Comparison of ENCODE assay signal across 8 cellular contexts in the genomic region with DNA sequence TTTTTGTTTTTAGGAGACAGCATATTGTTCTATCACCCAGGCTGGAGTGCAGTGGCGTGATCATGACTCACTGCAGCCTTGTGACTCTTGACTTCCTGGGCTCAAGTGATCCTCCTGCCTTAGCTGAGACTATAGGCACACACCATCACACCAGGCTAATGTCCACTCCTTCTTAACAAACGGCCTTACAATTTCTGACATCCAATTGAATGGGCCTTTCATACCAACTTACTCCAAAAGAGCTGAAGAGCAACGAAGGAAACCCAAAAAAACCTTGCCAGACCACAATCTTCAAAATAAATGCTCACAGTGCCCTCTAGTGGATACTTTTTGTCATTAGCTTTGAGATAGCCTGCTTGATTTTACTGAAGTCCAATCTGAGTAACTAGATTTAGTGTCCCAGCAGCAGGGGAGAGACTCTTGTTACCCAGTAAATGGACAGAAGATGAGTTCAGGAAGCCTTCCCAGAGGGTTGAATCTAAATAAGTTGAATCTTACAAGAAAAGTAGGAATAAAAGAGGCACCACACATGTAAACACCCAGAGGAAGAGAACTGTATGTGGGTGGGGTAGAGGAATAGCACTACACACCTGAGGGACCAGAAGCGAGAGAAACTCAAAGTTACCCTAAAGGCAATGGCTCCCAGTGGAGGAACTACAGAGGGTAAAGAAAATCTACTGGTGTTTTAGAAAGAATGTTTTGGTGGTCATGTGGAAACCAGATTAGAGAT. TPM values are rescaled to one million over a fixed set of nuclear protein-coding genes. Genes with fewer than 3 reads are reported as not detected.
DNase-seq lines count a peak whose midpoint lies in the region; ATAC-seq and TF ChIP-seq lines count a peak whose summit lies in the region.

No MANE protein-coding gene starts in this region.

- H3K4me2 ChIP-seq in SK-N-SH: no peak overlapping the region

- no peak overlapping the region for H2AFZ ChIP-seq in SK-N-SH (ENCODE audit: low read depth)

- ATAC-seq in HG02678 (IDR thresholded peaks at IDR 0.05; ENCODE audit: unreplicated experiment) (peak; percentile 70), left lobe of liver (peak; percentile 90)

- CTCF ChIA-PET in SK-N-SH (lab: Yijun Ruan, JAX): interaction anchor here (0.6 to 7.6 kb wide), 52 partner anchors 8 to 1366 kb away, joined by 3 to 99 read pairs (median 4); partner anchors contain the start of genes FBXL7 and MARCHF11

- TF ChIP-seq CTCF in AG09309 (IDR thresholded peaks at IDR 0.05; ENCODE audit: control insufficient read depth, insufficient read depth, low read depth, low read length, missing control alignments): peak; percentile 58
- TF ChIP-seq CTCF in GM12874 (IDR thresholded peaks at IDR 0.05; ENCODE audit: insufficient read depth, low read depth, low read length): peak; percentile 46
- peak; percentile 84 for TF ChIP-seq CTCF in SK-N-SH (IDR thresholded peaks at IDR 0.05)
- peak; percentile 52 to 54 for TF ChIP-seq CTCF in suprapubic skin (IDR thresholded peaks at IDR 0.05)

- H3K4me1 ChIP-seq in SK-N-SH (ENCODE audit: control insufficient read depth in 1 of 2, insufficient read depth in 2 of 2, low read depth in 1 of 2, low read length in 1 of 2): peaks cover 0 to 6% of the 10 kb centered on the region in 2 experiments; a peak in 2 of 4 replicates
- H3K4me1 ChIP-seq in suprapubic skin: peaks cover 25% of the 10 kb centered on the region

- H3K27ac ChIP-seq in SK-N-SH (ENCODE audit: low read depth in 2 of 2, low read length in 1 of 2): peak overlapping the region in 1 of 2 experiments; percentile 37; a peak in 3 of 4 replicates
- peak overlapping the region; percentile 16 for H3K27ac ChIP-seq in suprapubic skin

- TF ChIP-seq EP300 in SK-N-SH (IDR thresholded peaks at IDR 0.05; ENCODE audit: borderline replicate concordance in 1 of 2, low read depth in 1 of 2, low read length in 1 of 2) (no peak), suprapubic skin (IDR thresholded peaks at IDR 0.05) (no peak)

- peaks cover 38% of the 10 kb centered on the region for H4K20me1 ChIP-seq in SK-N-SH (ENCODE audit: insufficient read depth)

- POLR2A ChIA-PET in SK-N-SH (lab: Yijun Ruan, JAX): interaction anchor here (1.1 kb wide), 1 partner anchor 287 kb away, joined by 3 read pairs; no protein-coding TSS in a partner anchor

- H3K9me3 ChIP-seq in SK-N-SH (no peaks in the 10 kb centered on the region), suprapubic skin (no peaks in the 10 kb centered on the region)

- H3K27me3 ChIP-seq in SK-N-SH (ENCODE audit: insufficient read depth) (no peaks in the 10 kb centered on the region), suprapubic skin (no peaks in the 10 kb centered on the region)

- no peak for TF ChIP-seq POLR2A in suprapubic skin (IDR thresholded peaks at IDR 0.05)

- WGBS in SK-N-SH (ENCODE audit: low lambda C conversion rate): 45% methylated on average over 4 of the region's 4 CpGs
- WGBS in suprapubic skin: 36% methylated on average over 4 of the region's 4 CpGs

- H3K9ac ChIP-seq in SK-N-SH: no peak overlapping the region

- H3F3A ChIP-seq in SK-N-SH (replicated peaks; ENCODE audit: insufficient read depth): peaks cover 11% of the 10 kb centered on the region

- H3K4me3 ChIP-seq in AG09309 (ENCODE audit: control insufficient read depth, low read depth, low read length) (no peak overlapping the region), SK-N-SH (ENCODE audit: low read depth in 2 of 2, low read length in 1 of 2) (no peak overlapping the region), suprapubic skin (no peak overlapping the region)

- H3K79me2 ChIP-seq in SK-N-SH (ENCODE audit: insufficient read depth): peaks cover 48% of the 10 kb centered on the region; the same call in 1 of the 2 replicates

- H3K9me2 ChIP-seq in SK-N-SH: no peaks in the 10 kb centered on the region

- TF ChIP-seq RAD21 in SK-N-SH (IDR thresholded peaks at IDR 0.05; ENCODE audit: low read length): peak; percentile 83

- DNase-seq in AG09309 (ENCODE audit: low read depth) (peak; percentile 34), NCI-H1092 (lab: John Stamatoyannopoulos, UW) (peak; percentile 22), SK-N-SH (peak; percentile 43), cerebellar cortex (ENCODE audit: low spot score) (peak; percentile 86), left lobe of liver (ENCODE audit: low spot score) (no peak), suprapubic skin (ENCODE audit: low spot score in 2 of 2) (no peak)

- peaks cover 71 to 90% of the 10 kb centered on the region in 2 experiments for H3K36me3 ChIP-seq in SK-N-SH (replicated peaks in 1 of 2; ENCODE audit: control insufficient read depth in 1 of 2, insufficient read depth in 2 of 2, low read length in 1 of 2)
- peaks cover 76% of the 10 kb centered on the region for H3K36me3 ChIP-seq in suprapubic skin

TF ChIP-seq in SK-N-SH, 30 proteins besides CTCF, POLR2A, EP300 and RAD21:
- no peak for TF ChIP-seq TCF12 (IDR thresholded peaks at IDR 0.05)
- TF ChIP-seq FOSL2 (IDR thresholded peaks at IDR 0.05; ENCODE audit: borderline replicate concordance, low read depth): peak; percentile 7; the same call in 1 of the 2 replicates
- TF ChIP-seq RXRA (IDR thresholded peaks at IDR 0.05; ENCODE audit: borderline replicate concordance, low read depth): no peak
- no peak for TF ChIP-seq CHD2 (IDR thresholded peaks at IDR 0.05; ENCODE audit: low read length, partially characterized antibody)
- TF ChIP-seq MEF2A (IDR thresholded peaks at IDR 0.05; ENCODE audit: borderline replicate concordance, low read depth): no peak
- TF ChIP-seq SMC3 (IDR thresholded peaks at IDR 0.05; ENCODE audit: low read depth, low read length): peak; percentile 52
- TF ChIP-seq, protein P1, sequence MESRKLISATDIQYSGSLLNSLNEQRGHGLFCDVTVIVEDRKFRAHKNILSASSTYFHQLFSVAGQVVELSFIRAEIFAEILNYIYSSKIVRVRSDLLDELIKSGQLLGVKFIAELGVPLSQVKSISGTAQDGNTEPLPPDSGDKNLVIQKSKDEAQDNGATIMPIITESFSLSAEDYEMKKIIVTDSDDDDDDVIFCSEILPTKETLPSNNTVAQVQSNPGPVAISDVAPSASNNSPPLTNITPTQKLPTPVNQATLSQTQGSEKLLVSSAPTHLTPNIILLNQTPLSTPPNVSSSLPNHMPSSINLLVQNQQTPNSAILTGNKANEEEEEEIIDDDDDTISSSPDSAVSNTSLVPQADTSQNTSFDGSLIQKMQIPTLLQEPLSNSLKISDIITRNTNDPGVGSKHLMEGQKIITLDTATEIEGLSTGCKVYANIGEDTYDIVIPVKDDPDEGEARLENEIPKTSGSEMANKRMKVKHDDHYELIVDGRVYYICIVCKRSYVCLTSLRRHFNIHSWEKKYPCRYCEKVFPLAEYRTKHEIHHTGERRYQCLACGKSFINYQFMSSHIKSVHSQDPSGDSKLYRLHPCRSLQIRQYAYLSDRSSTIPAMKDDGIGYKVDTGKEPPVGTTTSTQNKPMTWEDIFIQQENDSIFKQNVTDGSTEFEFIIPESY (IDR thresholded peaks at IDR 0.05; ENCODE audit: borderline replicate concordance, low read depth): no peak
- no peak for TF ChIP-seq TAF1 (IDR thresholded peaks at IDR 0.05; ENCODE audit: borderline replicate concordance, low read depth, low read length)
TF ChIP-seq in SK-N-SH: peak in this region for 2.

RNA-seq across cellular contexts. Expression of gene ZNF622, which starts 9.3 kb away (rescaled TPM):
- polyA plus RNA-seq in SK-N-SH (2012; rRNA removed): 19.1 and 20.0 TPM in 2 replicates
- 22.3 and 22.4 TPM in 2 replicates for polyA plus RNA-seq in SK-N-SH (2012; cell fraction: cytosol; rRNA removed)
- 15.3 and 18.1 TPM in 2 replicates for polyA plus RNA-seq in SK-N-SH (2012; cell fraction: nucleus; rRNA removed)
- total RNA-seq in left lobe of liver: 15.6 TPM
- total RNA-seq in suprapubic skin: 10 to 100 TPM; 21.1 to 27.3 (median 25.5) TPM

Comparison
In these comparisons a context has a peak if more than half of its experiments do, and no peak if none do; other contexts are left out.
1. DNase-seq: peak in AG09309 (single experiment), NCI-H1092 (single experiment), SK-N-SH (single experiment) and cerebellar cortex (single experiment); none in left lobe of liver (single experiment) and suprapubic skin (0 of 2).
2. Peak in every context shown above with its lines, with median percentiles within 50 percentile points of each other: CTCF ChIP-seq.